Comparison of ENCODE assay signal across 1 cellular context in genomic region chr20:32635764-32636163, GRCh38.
TF ChIP-seq lines count a peak whose summit lies in the region.

No MANE protein-coding gene starts in this region.

TF ChIP-seq in H1, 55 proteins besides CTCF, POLR2A, EP300 and RAD21:
- TF ChIP-seq SP1 (IDR thresholded peaks at IDR 0.05; ENCODE audit: low read depth, low read length) (no peak), SRF (IDR thresholded peaks at IDR 0.05; ENCODE audit: low read depth, low read length) (no peak), CREB1 (IDR thresholded peaks at IDR 0.05) (no peak), ATF3 (IDR thresholded peaks at IDR 0.05; ENCODE audit: insufficient read depth, low read depth, low read length) (no peak), CTBP2 (IDR thresholded peaks at IDR 0.05; ENCODE audit: borderline replicate concordance, insufficient read depth, insufficient read length, low read length) (no peak), SAP30 (IDR thresholded peaks at IDR 0.05; ENCODE audit: insufficient read depth, insufficient replicate concordance, low read length) (no peak), FOSL1 (IDR thresholded peaks at IDR 0.05; ENCODE audit: insufficient read depth, low read depth, low read length) (no peak), E2F6 (IDR thresholded peaks at IDR 0.05) (no peak), TCF12 (IDR thresholded peaks at IDR 0.05; ENCODE audit: low read depth, low read length) (no peak), ZNF274 (IDR thresholded peaks at IDR 0.05; ENCODE audit: borderline replicate concordance, extremely low read depth, low read length) (no peak), PHF8 (conservative IDR thresholded peaks at IDR 0.05; ENCODE audit: low read depth, low read length) (no peak), CBX5 (IDR thresholded peaks at IDR 0.05; ENCODE audit: low read depth, low read length) (no peak), HDAC6 (IDR thresholded peaks at IDR 0.05; ENCODE audit: low read depth, low read length) (no peak), CBX8 (IDR thresholded peaks at IDR 0.05; ENCODE audit: borderline replicate concordance, low read depth, low read length) (no peak), SUZ12 (IDR thresholded peaks at IDR 0.05; ENCODE audit: low read length) (no peak), RNF2 (IDR thresholded peaks at IDR 0.05; ENCODE audit: borderline replicate concordance, low read depth, low read length, missing control alignments, poor library complexity, severe bottlenecking) (no peak), USF2 (IDR thresholded peaks at IDR 0.05; ENCODE audit: low read length) (no peak), ATF2 (IDR thresholded peaks at IDR 0.05; ENCODE audit: low read length) (no peak), HDAC2 (IDR thresholded peaks at IDR 0.05; ENCODE audit: borderline replicate concordance in 1 of 2, low read depth in 2 of 2, low read length in 2 of 2) (no peak)
